Comparison of ENCODE assay signal across 17 cellular contexts in genomic region chr1:25748531-25749205, GRCh38. TPM values are rescaled to one million over a fixed set of nuclear protein-coding genes. Genes with fewer than 3 reads are reported as not detected.
DNase-seq lines count a peak whose midpoint lies in the region; ATAC-seq and TF ChIP-seq lines count a peak whose summit lies in the region.
"Had no signal": no experiment of that assay in that cellular context is flagged by ENCODE, and none has a peak within 500 bp of the region (broad histone marks: within the 10 kb centered on the region; RNA-seq: fewer than 3 reads in every experiment).

No MANE protein-coding gene starts in this region.

- intact Hi-C loops in esophagus muscularis mucosa (cut with DNase I), result no loop called here

- H3K27me3 ChIP-seq in thymus (ENCODE audit: control insufficient read depth, insufficient read depth), result no peaks in the 10 kb centered on the region
- no peaks in the 10 kb centered on the region for H3K27me3 ChIP-seq in esophagus muscularis mucosa
- H3K27me3 ChIP-seq: colonic mucosa, left lung had no signal

- TF ChIP-seq POLR2A in esophagus muscularis mucosa (IDR thresholded peaks at IDR 0.05; ENCODE audit: low read depth), result no peak

- H3K27ac ChIP-seq in thymus (ENCODE audit: low read depth) (peak overlapping the region; percentile 67), esophagus muscularis mucosa (replicated peaks in 1 of 4) (peak overlapping the region in 2 of 4 donors; percentile 40 to 65)
- H3K27ac ChIP-seq: colonic mucosa, left lung, SK-N-MC had no signal

- H3K4me1 ChIP-seq in thymus (ENCODE audit: control insufficient read depth, insufficient read depth, low read length), result no peaks in the 10 kb centered on the region
- peaks cover 13 to 50% (median 31%) of the 10 kb centered on the region in 4 donors for H3K4me1 ChIP-seq in esophagus muscularis mucosa
- H3K4me1 ChIP-seq: colonic mucosa, HAP-1 had no signal

- H3K9me3 ChIP-seq in thymus (ENCODE audit: control insufficient read depth), result no peaks in the 10 kb centered on the region
- H3K9me3 ChIP-seq in esophagus muscularis mucosa, result no peaks in the 10 kb centered on the region
- H3K9me3 ChIP-seq: colonic mucosa, HAP-1, left lung had no signal

- no peak overlapping the region for H3K4me3 ChIP-seq in thymus (ENCODE audit: low read length)
- H3K4me3 ChIP-seq in esophagus muscularis mucosa, result no peak overlapping the region
- H3K4me3 ChIP-seq: colonic mucosa, HAP-1, left lung, SK-N-MC had no signal

- WGBS in thymus, result 96% methylated on average over 8 of the region's 8 CpGs
- 82% methylated on average over 8 of the region's 8 CpGs for WGBS in esophagus muscularis mucosa

- DNase-seq in NCI-H1092 treated with DMSO at 0.1 percent for 48 hours (lab: John Stamatoyannopoulos, UW), result peak; percentile 56
- DNase-seq in NCI-H1092 (lab: John Stamatoyannopoulos, UW), result no peak
- peak; percentile 27 for DNase-seq in NCI-H69 (lab: John Stamatoyannopoulos, UW)
- DNase-seq in cerebellum (ENCODE audit: low spot score), result peak; percentile 88
- DNase-seq in esophagus muscularis mucosa (ENCODE audit: extremely low spot score), result no peak
- DNase-seq: 8988T; activated CD4-positive, alpha-beta memory T cell treated with anti-CD3 and anti-CD28 coated beads for 36 hours; activated T-cell treated with anti-CD3 and anti-CD28 coated beads, Interleukin-2, amount 50 U/mL, for 72 hours; colonic mucosa; hippocampal formation; NCI-H226 had no signal

- no peak for ATAC-seq in GM19455 (IDR thresholded peaks at IDR 0.05; ENCODE audit: unreplicated experiment)
- no peak for ATAC-seq in GM19351 (IDR thresholded peaks at IDR 0.05; ENCODE audit: unreplicated experiment)
- ATAC-seq: activated T-cell treated with anti-CD3 and anti-CD28 coated beads, Interleukin-2, amount 50 U/mL, for 72 hours; left lung had no signal

- no peak for TF ChIP-seq EP300 in esophagus muscularis mucosa (IDR thresholded peaks at IDR 0.05)

- no peak for TF ChIP-seq CTCF in esophagus muscularis mucosa (IDR thresholded peaks at IDR 0.05)

- H3K36me3 ChIP-seq in thymus (ENCODE audit: control insufficient read depth, insufficient read depth), result no peaks in the 10 kb centered on the region
- H3K36me3 ChIP-seq in esophagus muscularis mucosa, result peaks cover 0 to 15% (median 13%) of the 10 kb centered on the region in 4 donors
- H3K36me3 ChIP-seq: colonic mucosa, HAP-1, left lung had no signal

RNA-seq across cellular contexts. Expression of gene SELENON, which starts 51.3 kb away (rescaled TPM):
- total RNA-seq in cerebellum, result 21.6 TPM
- polyA plus RNA-seq in thymus, result 17.4 TPM
- 10 to 100 TPM; 35.3 to 75.1 (median 50.5) TPM for total RNA-seq in esophagus muscularis mucosa

Comparison
In these comparisons a context has a peak if more than half of its experiments do, and no peak if none do; other contexts are left out.
1. DNase-seq: peak in NCI-H1092 treated with DMSO at 0.1 percent for 48 hours (single experiment), NCI-H69 (single experiment) and cerebellum (single experiment); none in NCI-H1092 (single experiment) and esophagus muscularis mucosa (single experiment).